In genomic region chr1:30817083-30817450, GRCh38 we compare ENCODE assay signal across 16 cellular contexts. TPM values are rescaled to one million over a fixed set of nuclear protein-coding genes. Genes with fewer than 3 reads are reported as not detected.
DNase-seq lines count a peak whose midpoint lies in the region; ATAC-seq and TF ChIP-seq lines count a peak whose summit lies in the region.
"Had no signal": no experiment of that assay in that cellular context is flagged by ENCODE, and none has a peak within 500 bp of the region (broad histone marks: within the 10 kb centered on the region; RNA-seq: fewer than 3 reads in every experiment).

No MANE protein-coding gene starts in this region.

- DNase-seq in PC-3 (no peak), spleen (peak; percentile 21), COLO668 (lab: John Stamatoyannopoulos, UW; ENCODE audit: unreplicated experiment) (no peak), GM20000 (ENCODE audit: low spot score) (no peak)
- no peak for DNase-seq in activated CD4-positive, alpha-beta T cell treated with anti-CD3 and anti-CD28 coated beads, Interleukin-2, amount 10 ng/mL, durations not matched to agents 7 days and 5 days
- no peak for DNase-seq in stimulated activated naive CD8-positive, alpha-beta T cell treated with anti-CD3 and anti-CD28 coated beads, Interleukin-15, Interleukin-2, amounts not matched to agents 100 U/mL and 50 U/mL, for 24 hours
- DNase-seq: activated CD4-positive, alpha-beta T cell treated with anti-CD3 and anti-CD28 coated beads for 1 hour; effector memory CD8-positive, alpha-beta T cell; gastrocnemius medialis; Karpas-422; SIG-M5 had no signal

- no peak for TF ChIP-seq POLR2A in spleen (IDR thresholded peaks at IDR 0.05)

- peaks cover 46% of the 10 kb centered on the region for H3K27me3 Mint-ChIP-seq in activated CD4-positive, alpha-beta T cell treated with anti-CD3 and anti-CD28 coated beads, Interleukin-2, amount 10 ng/mL, durations not matched to agents 7 days and 5 days

- no peaks in the 10 kb centered on the region for H3K9me2 ChIP-seq in PC-3 (replicated peaks; ENCODE audit: low read length)

- H3K4me1 ChIP-seq in PC-3 (ENCODE audit: insufficient read depth, low read length) (peaks cover 15% of the 10 kb centered on the region), mesodermal cell (ENCODE audit: control insufficient read depth, insufficient read depth, low read length, poor library complexity, severe bottlenecking) (peaks cover 47% of the 10 kb centered on the region), spleen (peaks cover 0 to 13% (median 4%) of the 10 kb centered on the region in 6 donors)

- H3K36me3 Mint-ChIP-seq in activated CD4-positive, alpha-beta T cell treated with anti-CD3 and anti-CD28 coated beads, Interleukin-2, amount 10 ng/mL, durations not matched to agents 7 days and 5 days (ENCODE audit: low read depth), result no peaks in the 10 kb centered on the region
- H3K36me3 Mint-ChIP-seq: activated naive CD4-positive, alpha-beta T cell treated with anti-CD3 and anti-CD28 coated beads, Interleukin-2, amount 50 U/mL, for 72 hours; stimulated activated memory B cell treated with anti-CD40 and anti-IgM and Interleukin-4, amounts not matched to agents 10 μg/mL and 1 μg/mL and 100 μg/mL, for 72 hours had no signal

- H3K9me3 ChIP-seq in PC-3 (ENCODE audit: low read length) (no peaks in the 10 kb centered on the region), mesodermal cell (ENCODE audit: control insufficient read depth, low read length) (no peaks in the 10 kb centered on the region), spleen (no peaks in the 10 kb centered on the region)
- H3K9me3 ChIP-seq: gastrocnemius medialis, vagina had no signal

- CTCF ChIA-PET in PC-3 (lab: Charles Lee), result no interaction called here
- CTCF ChIA-PET in activated CD4-positive, alpha-beta T cell treated with anti-CD3 and anti-CD28 coated beads, Interleukin-2, amount 10 ng/mL, durations not matched to agents 7 days and 5 days (lab: Charles Lee), result interaction anchor here (1.1 to 1.5 kb wide), 2 partner anchors 9 to 15 kb away, joined by 3 to 8 read pairs; no protein-coding TSS in a partner anchor

- BruUV-seq in PC-3 (replicated peaks; lab: Mats Ljungman, UMichigan), result no TSS peak

- peak overlapping the region; percentile 62; the same call in 1 of the 2 replicates for H3K4me2 ChIP-seq in PC-3 (ENCODE audit: low read length)

- intact Hi-C loops in PC-3 (cut with micrococcal nuclease), result no loop called here
- intact Hi-C loops in spleen (cut with DNase I; ENCODE audit: low total_unique reads), result no loop called here

- H3K4me3 ChIP-seq in PC-3 (ENCODE audit: low read length) (no peak overlapping the region), mesodermal cell (ENCODE audit: extremely low read depth, insufficient read depth, low read length, poor library complexity, severe bottlenecking) (no peak overlapping the region), spleen (no peak overlapping the region)
- H3K4me3 ChIP-seq: gastrocnemius medialis, vagina had no signal

- no peaks in the 10 kb centered on the region for H3K4me1 Mint-ChIP-seq in activated CD4-positive, alpha-beta T cell treated with anti-CD3 and anti-CD28 coated beads, Interleukin-2, amount 10 ng/mL, durations not matched to agents 7 days and 5 days
- H3K4me1 Mint-ChIP-seq: stimulated activated memory B cell treated with anti-CD40 and anti-IgM and Interleukin-4, amounts not matched to agents 10 μg/mL and 1 μg/mL and 100 μg/mL, for 72 hours had no signal

- ATAC-seq in PC-3, result no peak
- no peak for ATAC-seq in stimulated activated naive CD8-positive, alpha-beta T cell treated with anti-CD3 and anti-CD28 coated beads, Interleukin-15, Interleukin-2, amounts not matched to agents 100 U/mL and 50 U/mL, for 24 hours
- ATAC-seq: effector memory CD8-positive, alpha-beta T cell; stimulated activated memory B cell treated with anti-CD40 and anti-IgM and Interleukin-4, amounts not matched to agents 10 μg/mL and 1 μg/mL and 100 μg/mL, for 72 hours had no signal

- H3K9me3 Mint-ChIP-seq in activated CD4-positive, alpha-beta T cell treated with anti-CD3 and anti-CD28 coated beads, Interleukin-2, amount 10 ng/mL, durations not matched to agents 7 days and 5 days, result no peaks in the 10 kb centered on the region
- H3K9me3 Mint-ChIP-seq: activated naive CD4-positive, alpha-beta T cell treated with anti-CD3 and anti-CD28 coated beads, Interleukin-2, amount 50 U/mL, for 72 hours; effector memory CD8-positive, alpha-beta T cell; stimulated activated memory B cell treated with anti-CD40 and anti-IgM and Interleukin-4, amounts not matched to agents 10 μg/mL and 1 μg/mL and 100 μg/mL, for 72 hours had no signal

- H3K79me2 ChIP-seq in PC-3 (ENCODE audit: low read length), result no peaks in the 10 kb centered on the region

- H3K27ac Mint-ChIP-seq in activated CD4-positive, alpha-beta T cell treated with anti-CD3 and anti-CD28 coated beads, Interleukin-2, amount 10 ng/mL, durations not matched to agents 7 days and 5 days, result no peak overlapping the region
- H3K27ac Mint-ChIP-seq: activated naive CD4-positive, alpha-beta T cell treated with anti-CD3 and anti-CD28 coated beads, Interleukin-2, amount 50 U/mL, for 72 hours; effector memory CD8-positive, alpha-beta T cell; stimulated activated memory B cell treated with anti-CD40 and anti-IgM and Interleukin-4, amounts not matched to agents 10 μg/mL and 1 μg/mL and 100 μg/mL, for 72 hours had no signal

- POLR2A ChIA-PET in PC-3 (lab: Charles Lee; ENCODE audit: unreplicated experiment), result no interaction called here
- POLR2A ChIA-PET in activated CD4-positive, alpha-beta T cell treated with anti-CD3 and anti-CD28 coated beads, Interleukin-2, amount 10 ng/mL, durations not matched to agents 7 days and 5 days (lab: Charles Lee), result no interaction called here

- no peaks in the 10 kb centered on the region for H4K20me1 ChIP-seq in PC-3 (ENCODE audit: low read length)

- H3K27me3 ChIP-seq in PC-3 (ENCODE audit: low read length) (no peaks in the 10 kb centered on the region), spleen (replicated peaks in 1 of 7) (peaks cover 0 to 77% (median 14%) of the 10 kb centered on the region in 7 donors)
- H3K27me3 ChIP-seq: gastrocnemius medialis, vagina had no signal

- no peak overlapping the region for H3K4me3 Mint-ChIP-seq in activated CD4-positive, alpha-beta T cell treated with anti-CD3 and anti-CD28 coated beads, Interleukin-2, amount 10 ng/mL, durations not matched to agents 7 days and 5 days
- H3K4me3 Mint-ChIP-seq: effector memory CD8-positive, alpha-beta T cell; stimulated activated memory B cell treated with anti-CD40 and anti-IgM and Interleukin-4, amounts not matched to agents 10 μg/mL and 1 μg/mL and 100 μg/mL, for 72 hours had no signal

- no peaks in the 10 kb centered on the region for H3F3A ChIP-seq in PC-3 (ENCODE audit: low read length, unreplicated experiment)

- no peak for TF ChIP-seq CTCF in PC-3 (conservative IDR thresholded peaks at IDR 0.05; ENCODE audit: low read depth, low read length)
- no peak for TF ChIP-seq CTCF in spleen (IDR thresholded peaks at IDR 0.05 in 8 of 11, conservative IDR thresholded peaks at IDR 0.05 in 3 of 11)
- no peak for TF ChIP-seq CTCF in GM20000 (IDR thresholded peaks at IDR 0.05; ENCODE audit: extremely low read depth, missing control alignments)

- H3K9ac ChIP-seq in PC-3 (ENCODE audit: low read length), result no peak overlapping the region

- H3K36me3 ChIP-seq in PC-3 (ENCODE audit: low read depth, low read length) (no peaks in the 10 kb centered on the region), mesodermal cell (ENCODE audit: control insufficient read depth, insufficient read depth, low read length) (no peaks in the 10 kb centered on the region), spleen (no peaks in the 10 kb centered on the region)
- H3K36me3 ChIP-seq: gastrocnemius medialis, vagina had no signal

- no peak overlapping the region for H2AFZ ChIP-seq in PC-3 (ENCODE audit: low read length)

- WGBS in mesodermal cell (ENCODE audit: insufficient coverage in 2 of 2), 2 experiments, result 55 to 88% methylated on average over 1 of the region's 5 CpGs
- 33 to 58% (median 45%) methylated on average over 3 to 5 of the region's 5 CpGs for WGBS in spleen, 5 donors

- H3K27ac ChIP-seq in PC-3 (ENCODE audit: low read length) (no peak overlapping the region), cingulate gyrus (ENCODE audit: low read depth, low read length) (peak overlapping the region; percentile 95), mesodermal cell (ENCODE audit: low read depth, low read length, severe bottlenecking) (peak overlapping the region; percentile 86), spleen (peak overlapping the region in 1 of 8 donors; percentile 50)
- H3K27ac ChIP-seq: gastrocnemius medialis, vagina had no signal

RNA-seq across cellular contexts. Expression of gene LAPTM5, which starts 59.5 kb away (rescaled TPM):
- total RNA-seq in PC-3 (2014; rRNA removed), result not detected in 2 replicates
- 36.9 TPM for polyA plus RNA-seq in mesodermal cell (2013, experiment 1 of 2)
- 25.0 TPM for polyA plus RNA-seq in mesodermal cell (2013, experiment 2 of 2)
- 100 to 1,000 TPM; 473 to 747 (median 586) TPM for total RNA-seq in spleen
- polyA plus RNA-seq in spleen, result 100 to 1,000 TPM; 419 to 691 (median 502) TPM
- 100 to 1,000 TPM; 481 to 584 TPM for total RNA-seq in activated CD4-positive, alpha-beta T cell treated with anti-CD3 and anti-CD28 coated beads, Interleukin-2, amount 10 ng/mL, durations not matched to agents 7 days and 5 days

Comparison
In these comparisons a context has a peak if more than half of its experiments do, and no peak if none do; other contexts are left out.
1. RNA of gene LAPTM5, which starts 59.5 kb away (total RNA-seq): 473 to 747 TPM in spleen and 481 to 584 TPM in activated CD4-positive, alpha-beta T cell treated with anti-CD3 and anti-CD28 coated beads, Interleukin-2, amount 10 ng/mL, durations not matched to agents 7 days and 5 days; not detected in PC-3; every median in the first group is over 100 times any median in the second.